Comparison of ENCODE assay signal across 9 cellular contexts in genomic region chr3:194089357-194090177, GRCh38. TPM values are rescaled to one million over a fixed set of nuclear protein-coding genes. Genes with fewer than 3 reads are reported as not detected.
DNase-seq lines count a peak whose midpoint lies in the region; ATAC-seq and TF ChIP-seq lines count a peak whose summit lies in the region.
"Had no signal": no experiment of that assay in that cellular context is flagged by ENCODE, and none has a peak within 500 bp of the region (broad histone marks: within the 10 kb centered on the region; RNA-seq: fewer than 3 reads in every experiment).

No MANE protein-coding gene starts in this region.

- intact Hi-C loops in lower lobe of right lung (cut with DNase I) = no loop called here

- TF ChIP-seq CTCF in chondrocyte (IDR thresholded peaks at IDR 0.05) (no peak), lower lobe of right lung (IDR thresholded peaks at IDR 0.05) (no peak)

- H3K4me3 Mint-ChIP-seq in activated T-cell treated with anti-CD3 and anti-CD28 coated beads, Interleukin-2, amount 50 U/mL, for 4 hours = no peak overlapping the region
- no peak overlapping the region for H3K4me3 Mint-ChIP-seq in activated T-cell treated with anti-CD3 and anti-CD28 coated beads, Interleukin-2, amount 50 U/mL, for 24 hours
- H3K4me3 Mint-ChIP-seq in chondrocyte (ENCODE audit: unreplicated experiment) = no peak overlapping the region
- H3K4me3 Mint-ChIP-seq: activated naive CD8-positive, alpha-beta T cell had no signal

- no peak overlapping the region for H3K4me3 ChIP-seq in NT2/D1 (ENCODE audit: insufficient read length, low read depth)
- H3K4me3 ChIP-seq in lower lobe of right lung = no peak overlapping the region

- H3K4me1 ChIP-seq in NT2/D1 (ENCODE audit: insufficient read depth, insufficient read length) (peaks cover 20% of the 10 kb centered on the region), lower lobe of right lung (peaks cover 14% of the 10 kb centered on the region)

- H3K4me1 Mint-ChIP-seq in activated T-cell treated with anti-CD3 and anti-CD28 coated beads, Interleukin-2, amount 50 U/mL, for 4 hours (ENCODE audit: low read depth) = peaks cover 7% of the 10 kb centered on the region
- H3K4me1 Mint-ChIP-seq in activated T-cell treated with anti-CD3 and anti-CD28 coated beads, Interleukin-2, amount 50 U/mL, for 24 hours (ENCODE audit: low read depth) = peaks cover 7% of the 10 kb centered on the region
- peaks cover 54% of the 10 kb centered on the region for H3K4me1 Mint-ChIP-seq in chondrocyte (ENCODE audit: low read depth)

- no peak for DNase-seq in activated T-cell treated with anti-CD3 and anti-CD28 coated beads, Interleukin-2, amount 50 U/mL, for 4 hours
- DNase-seq in activated T-cell treated with anti-CD3 and anti-CD28 coated beads, Interleukin-2, amount 50 U/mL, for 24 hours = no peak
- DNase-seq in NT2/D1 (ENCODE audit: low read depth, low spot score) (peak; percentile 80), chondrocyte (ENCODE audit: low spot score) (no peak), lower lobe of right lung (peak; percentile 87), superior temporal gyrus (ENCODE audit: extremely low spot score) (peak; percentile 47), NCI-H1417 (lab: John Stamatoyannopoulos, UW) (no peak)

- H3K9me3 ChIP-seq in NT2/D1 (ENCODE audit: insufficient read depth, low read length) = no peaks in the 10 kb centered on the region
- H3K9me3 ChIP-seq in lower lobe of right lung = no peaks in the 10 kb centered on the region

- no peaks in the 10 kb centered on the region for H3K27me3 Mint-ChIP-seq in activated T-cell treated with anti-CD3 and anti-CD28 coated beads, Interleukin-2, amount 50 U/mL, for 4 hours (ENCODE audit: low read depth)
- peaks cover 6% of the 10 kb centered on the region for H3K27me3 Mint-ChIP-seq in activated T-cell treated with anti-CD3 and anti-CD28 coated beads, Interleukin-2, amount 50 U/mL, for 24 hours
- peaks cover 3% of the 10 kb centered on the region for H3K27me3 Mint-ChIP-seq in chondrocyte (ENCODE audit: low read depth)

- H3K9me3 Mint-ChIP-seq in activated T-cell treated with anti-CD3 and anti-CD28 coated beads, Interleukin-2, amount 50 U/mL, for 4 hours = no peaks in the 10 kb centered on the region
- no peaks in the 10 kb centered on the region for H3K9me3 Mint-ChIP-seq in activated T-cell treated with anti-CD3 and anti-CD28 coated beads, Interleukin-2, amount 50 U/mL, for 24 hours
- H3K9me3 Mint-ChIP-seq in chondrocyte (ENCODE audit: low read depth) = no peaks in the 10 kb centered on the region

- H3K36me3 ChIP-seq in NT2/D1 (ENCODE audit: insufficient read depth, insufficient read length, low read length) = no peaks in the 10 kb centered on the region
- H3K36me3 ChIP-seq in lower lobe of right lung = no peaks in the 10 kb centered on the region

- peak overlapping the region; percentile 14 for H3K27ac ChIP-seq in lower lobe of right lung

- H3K9ac ChIP-seq in NT2/D1 (ENCODE audit: insufficient read length, low read depth) = peak overlapping the region; percentile 21

- peak; percentile 67 to 79 for ATAC-seq in activated T-cell treated with anti-CD3 and anti-CD28 coated beads, Interleukin-2, amount 50 U/mL, for 4 hours
- ATAC-seq in HG02852 (IDR thresholded peaks at IDR 0.05; ENCODE audit: unreplicated experiment) (peak; percentile 50), lower lobe of right lung (peak; percentile 91 to 95)

- H3K27me3 ChIP-seq in NT2/D1 (ENCODE audit: insufficient read depth, insufficient read length) = peaks cover 4% of the 10 kb centered on the region
- H3K27me3 ChIP-seq in lower lobe of right lung (ENCODE audit: low read depth) = no peaks in the 10 kb centered on the region

- no peak overlapping the region for H3K27ac Mint-ChIP-seq in activated T-cell treated with anti-CD3 and anti-CD28 coated beads, Interleukin-2, amount 50 U/mL, for 24 hours
- H3K27ac Mint-ChIP-seq in chondrocyte (ENCODE audit: unreplicated experiment) = peak overlapping the region; percentile 85
- H3K27ac Mint-ChIP-seq: activated naive CD8-positive, alpha-beta T cell had no signal

- no peaks in the 10 kb centered on the region for H3K36me3 Mint-ChIP-seq in activated T-cell treated with anti-CD3 and anti-CD28 coated beads, Interleukin-2, amount 50 U/mL, for 4 hours (ENCODE audit: insufficient read depth)
- no peaks in the 10 kb centered on the region for H3K36me3 Mint-ChIP-seq in activated T-cell treated with anti-CD3 and anti-CD28 coated beads, Interleukin-2, amount 50 U/mL, for 24 hours (ENCODE audit: low read depth)
- no peaks in the 10 kb centered on the region for H3K36me3 Mint-ChIP-seq in chondrocyte (ENCODE audit: low read depth)
- H3K36me3 Mint-ChIP-seq: activated naive CD8-positive, alpha-beta T cell had no signal

RNA-seq across cellular contexts. Expression of gene HES1, which starts 46.4 kb away (rescaled TPM):
- total RNA-seq in activated T-cell treated with anti-CD3 and anti-CD28 coated beads, Interleukin-2, amount 50 U/mL, for 4 hours = under 1 TPM; 0.23 to 0.52 (median 0.37) TPM
- 30.4 to 36.7 TPM (median 31.2 TPM) in 3 replicates for total RNA-seq in chondrocyte
- 29.5 TPM for total RNA-seq in lower lobe of right lung

Comparison
In these comparisons a context has a peak if more than half of its experiments do, and no peak if none do; other contexts are left out.
1. DNase-seq: peak in NT2/D1 (single experiment), lower lobe of right lung (single experiment) and superior temporal gyrus (single experiment); none in activated T-cell treated with anti-CD3 and anti-CD28 coated beads, Interleukin-2, amount 50 U/mL, for 4 hours (single experiment), activated T-cell treated with anti-CD3 and anti-CD28 coated beads, Interleukin-2, amount 50 U/mL, for 24 hours (single experiment), chondrocyte (single experiment) and NCI-H1417 (0 of 3).
2. RNA of gene HES1, which starts 46.4 kb away (total RNA-seq): 30.4 to 36.7 TPM in chondrocyte and 29.5 TPM in lower lobe of right lung (single experiment); 0.23 to 0.52 TPM in activated T-cell treated with anti-CD3 and anti-CD28 coated beads, Interleukin-2, amount 50 U/mL, for 4 hours; every median in the first group is over 10 times any median in the second.
3. Peak in every context shown above with its lines, with median percentiles within 50 percentile points of each other: ATAC-seq.